In genomic region chr17:35849469-35850348, GRCh38 we compare ENCODE assay signal across 9 cellular contexts. TPM values are rescaled to one million over a fixed set of nuclear protein-coding genes. Genes with fewer than 3 reads are reported as not detected.
DNase-seq lines count a peak whose midpoint lies in the region; ATAC-seq and TF ChIP-seq lines count a peak whose summit lies in the region.
"Had no signal": no experiment of that assay in that cellular context is flagged by ENCODE, and none has a peak within 500 bp of the region (broad histone marks: within the 10 kb centered on the region; RNA-seq: fewer than 3 reads in every experiment).

No MANE protein-coding gene starts in this region.

- WGBS in prostate gland, result 61% methylated on average over 7 of the region's 7 CpGs

- H3K4me1 Mint-ChIP-seq in activated T-helper 2 cell treated with anti-CD3 and anti-CD28 coated beads, Interferon-gamma antibody, Interleukin-2, Interleukin-4, amounts not matched to agents 10 μg/mL and 5 μg/mL and 100 μg/mL, durations not matched to agents 14 hours and 24 hours and 36 hours (ENCODE audit: low read depth), result peaks cover 7% of the 10 kb centered on the region

- H3K36me3 ChIP-seq in Panc1 (ENCODE audit: control insufficient read depth, insufficient read depth, low read length), result peaks cover 35% of the 10 kb centered on the region
- H3K36me3 ChIP-seq in prostate gland, result peaks cover 0 to 9% of the 10 kb centered on the region in 2 donors

- no peak overlapping the region for H3K4me3 Mint-ChIP-seq in activated T-helper 2 cell treated with anti-CD3 and anti-CD28 coated beads, Interferon-gamma antibody, Interleukin-2, Interleukin-4, amounts not matched to agents 10 μg/mL and 5 μg/mL and 100 μg/mL, durations not matched to agents 14 hours and 24 hours and 36 hours (ENCODE audit: low read depth)

- intact Hi-C loops in Panc1 (cut with micrococcal nuclease; ENCODE audit: unreplicated experiment) (no loop called here), prostate gland (cut with DNase I) (no loop called here)
- intact Hi-C loops in activated T-helper 2 cell treated with anti-CD3 and anti-CD28 coated beads, Interferon-gamma antibody, Interleukin-2, Interleukin-4, amounts not matched to agents 10 μg/mL and 5 μg/mL and 100 μg/mL, durations not matched to agents 14 hours and 24 hours and 36 hours (cut with micrococcal nuclease), result loop anchor here (5.0 kb wide), 1 partner anchor 43 kb away; no protein-coding TSS in a partner anchor

- no peaks in the 10 kb centered on the region for H3K9me3 Mint-ChIP-seq in activated T-helper 2 cell treated with anti-CD3 and anti-CD28 coated beads, Interferon-gamma antibody, Interleukin-2, Interleukin-4, amounts not matched to agents 10 μg/mL and 5 μg/mL and 100 μg/mL, durations not matched to agents 14 hours and 24 hours and 36 hours

- CTCF ChIA-PET in Panc1 (lab: Charles Lee), result no interaction called here

- TF ChIP-seq RAD21 in Ishikawa (IDR thresholded peaks at IDR 0.05; ENCODE audit: low read depth), result peak; percentile 48

- H3K9me3 ChIP-seq in Panc1 (ENCODE audit: control insufficient read depth, insufficient read depth, low read depth, low read length), result no peaks in the 10 kb centered on the region
- H3K9me3 ChIP-seq in prostate gland, result no peaks in the 10 kb centered on the region

- H3K27ac Mint-ChIP-seq in activated T-helper 2 cell treated with anti-CD3 and anti-CD28 coated beads, Interferon-gamma antibody, Interleukin-2, Interleukin-4, amounts not matched to agents 10 μg/mL and 5 μg/mL and 100 μg/mL, durations not matched to agents 14 hours and 24 hours and 36 hours, result peak overlapping the region; percentile 6

- in situ Hi-C loops in Panc1 (cut with HindIII; ENCODE audit: low pct_unique_long_range_greater_than_20kb, low sequenced_read_pairs), result no loop called here

- H3K36me3 Mint-ChIP-seq in activated T-helper 2 cell treated with anti-CD3 and anti-CD28 coated beads, Interferon-gamma antibody, Interleukin-2, Interleukin-4, amounts not matched to agents 10 μg/mL and 5 μg/mL and 100 μg/mL, durations not matched to agents 14 hours and 24 hours and 36 hours (ENCODE audit: low read depth), result peaks cover 57% of the 10 kb centered on the region

- BruUV-seq in Panc1 (replicated peaks; lab: Mats Ljungman, UMichigan), result no TSS peak

- POLR2A ChIA-PET in Panc1 (lab: Charles Lee), result no interaction called here

- H3K4me3 ChIP-seq in Panc1 (ENCODE audit: low read depth in 2 of 2, low read length in 2 of 2), result no peak overlapping the region
- H3K4me3 ChIP-seq in prostate gland, result no peak overlapping the region

- TF ChIP-seq EP300 in Ishikawa (IDR thresholded peaks at IDR 0.05; ENCODE audit: borderline replicate concordance), result no peak

- TF ChIP-seq POLR2A in prostate gland (IDR thresholded peaks at IDR 0.05), result no peak

- TF ChIP-seq CTCF in Panc1 (IDR thresholded peaks at IDR 0.05) (peak; percentile 85), prostate gland (IDR thresholded peaks at IDR 0.05) (peak; percentile 50 to 69 (median 54))

- H3K27ac ChIP-seq in Panc1 (ENCODE audit: low read length) (no peak overlapping the region), prostate gland (no peak overlapping the region)

- H3K27me3 Mint-ChIP-seq in activated T-helper 2 cell treated with anti-CD3 and anti-CD28 coated beads, Interferon-gamma antibody, Interleukin-2, Interleukin-4, amounts not matched to agents 10 μg/mL and 5 μg/mL and 100 μg/mL, durations not matched to agents 14 hours and 24 hours and 36 hours (ENCODE audit: low read depth), result no peaks in the 10 kb centered on the region

- H3K27me3 ChIP-seq in Panc1 (ENCODE audit: control insufficient read depth, insufficient read depth, low read length) (no peaks in the 10 kb centered on the region), prostate gland (replicated peaks; ENCODE audit: insufficient read depth) (no peaks in the 10 kb centered on the region)

- H3K4me1 ChIP-seq in Panc1 (ENCODE audit: control insufficient read depth, insufficient read depth, low read length), result no peaks in the 10 kb centered on the region
- H3K4me1 ChIP-seq in prostate gland (replicated peaks), result no peaks in the 10 kb centered on the region

- ATAC-seq in Panc1, result peak; percentile 89
- ATAC-seq in GM19035 (IDR thresholded peaks at IDR 0.05; ENCODE audit: unreplicated experiment), result no peak
- no peak for ATAC-seq in GM21717 (IDR thresholded peaks at IDR 0.05; ENCODE audit: unreplicated experiment)

- DNase-seq in DMS114 treated with DMSO at 0.1 percent for 48 hours (lab: John Stamatoyannopoulos, UW; ENCODE audit: unreplicated experiment) (peak; percentile 55), Panc1 (ENCODE audit: low read depth, low spot score) (peak; percentile 28), germinal center (ENCODE audit: low spot score) (peak; percentile 45), prostate gland (ENCODE audit: low spot score) (peak; percentile 38)
- peak; percentile 48 for DNase-seq in activated T-helper 2 cell treated with anti-CD3 and anti-CD28 coated beads, Interferon-gamma antibody, Interleukin-2, Interleukin-4, amounts not matched to agents 10 μg/mL and 5 μg/mL and 100 μg/mL, durations not matched to agents 14 hours and 24 hours and 36 hours (ENCODE audit: low spot score)

TF ChIP-seq in Ishikawa, 13 proteins besides CTCF, POLR2A, EP300 and RAD21:
- TF ChIP-seq TAF1 (IDR thresholded peaks at IDR 0.05; ENCODE audit: low read depth) (no peak), CREB1 (IDR thresholded peaks at IDR 0.05; ENCODE audit: low read depth) (no peak), TCF12 (IDR thresholded peaks at IDR 0.05; ENCODE audit: low read depth) (no peak), TEAD4 (IDR thresholded peaks at IDR 0.05) (no peak), FOXM1 (IDR thresholded peaks at IDR 0.05; ENCODE audit: borderline replicate concordance, low read depth) (no peak), ZBTB7A (IDR thresholded peaks at IDR 0.05; ENCODE audit: low read depth) (no peak), NFIC (IDR thresholded peaks at IDR 0.05) (no peak)
TF ChIP-seq in Ishikawa: peak in this region for 0.

RNA-seq across cellular contexts. Expression of gene HEATR9, which starts 19.0 kb away (rescaled TPM):
- total RNA-seq in Panc1 (2021; ENCODE audit: unreplicated experiment) (not detected), prostate gland (under 1 TPM in 1 of 2 donors, not detected in 1; 0.40 TPM)
- not detected for polyA plus RNA-seq in Panc1 (2012; ENCODE audit: insufficient read length)
- total RNA-seq in activated T-helper 2 cell treated with anti-CD3 and anti-CD28 coated beads, Interferon-gamma antibody, Interleukin-2, Interleukin-4, amounts not matched to agents 10 μg/mL and 5 μg/mL and 100 μg/mL, durations not matched to agents 14 hours and 24 hours and 36 hours, result 0.14 and 0.16 TPM in 2 replicates

RNA-seq across cellular contexts. Expression of gene CCL5, which starts 30.5 kb away (rescaled TPM):
- 15.9 TPM for total RNA-seq in Panc1 (2021; ENCODE audit: unreplicated experiment)
- polyA plus RNA-seq in Panc1 (2012; ENCODE audit: insufficient read length), result 4.6 TPM
- 28.1 and 28.9 TPM in 2 replicates for total RNA-seq in activated T-helper 2 cell treated with anti-CD3 and anti-CD28 coated beads, Interferon-gamma antibody, Interleukin-2, Interleukin-4, amounts not matched to agents 10 μg/mL and 5 μg/mL and 100 μg/mL, durations not matched to agents 14 hours and 24 hours and 36 hours
- total RNA-seq in prostate gland, result 1 to 10 TPM; 1.2 to 4.5 TPM

RNA-seq across cellular contexts. Expression of gene TAF15, which starts 40.4 kb away (rescaled TPM):
- total RNA-seq in Panc1 (2021; ENCODE audit: unreplicated experiment), result 249 TPM
- 189 TPM for polyA plus RNA-seq in Panc1 (2012; ENCODE audit: insufficient read length)
- 315 and 321 TPM in 2 replicates for total RNA-seq in activated T-helper 2 cell treated with anti-CD3 and anti-CD28 coated beads, Interferon-gamma antibody, Interleukin-2, Interleukin-4, amounts not matched to agents 10 μg/mL and 5 μg/mL and 100 μg/mL, durations not matched to agents 14 hours and 24 hours and 36 hours
- total RNA-seq in prostate gland, result 10 to 100 TPM; 57.2 to 86.1 TPM

RNA-seq across cellular contexts. Expression of gene MMP28, which starts 54.3 kb away (rescaled TPM):
- total RNA-seq in Panc1 (2021; ENCODE audit: unreplicated experiment), result 1.6 TPM
- polyA plus RNA-seq in Panc1 (2012; ENCODE audit: insufficient read length), result 1.5 TPM
- not detected in 2 replicates for total RNA-seq in activated T-helper 2 cell treated with anti-CD3 and anti-CD28 coated beads, Interferon-gamma antibody, Interleukin-2, Interleukin-4, amounts not matched to agents 10 μg/mL and 5 μg/mL and 100 μg/mL, durations not matched to agents 14 hours and 24 hours and 36 hours
- total RNA-seq in prostate gland, result 100 to 1,000 TPM in 1 of 2 donors, 10 to 100 TPM in 1; 12.8 to 146 TPM
- total RNA-seq: T-helper 2 cell treated with Interferon-gamma antibody and Interleukin-4, amounts not matched to agents 100 ng/mL and 5 ng/mL, for 36 hours had no signal
